ENCODE assay signal across 24 cellular contexts in the genomic region with DNA sequence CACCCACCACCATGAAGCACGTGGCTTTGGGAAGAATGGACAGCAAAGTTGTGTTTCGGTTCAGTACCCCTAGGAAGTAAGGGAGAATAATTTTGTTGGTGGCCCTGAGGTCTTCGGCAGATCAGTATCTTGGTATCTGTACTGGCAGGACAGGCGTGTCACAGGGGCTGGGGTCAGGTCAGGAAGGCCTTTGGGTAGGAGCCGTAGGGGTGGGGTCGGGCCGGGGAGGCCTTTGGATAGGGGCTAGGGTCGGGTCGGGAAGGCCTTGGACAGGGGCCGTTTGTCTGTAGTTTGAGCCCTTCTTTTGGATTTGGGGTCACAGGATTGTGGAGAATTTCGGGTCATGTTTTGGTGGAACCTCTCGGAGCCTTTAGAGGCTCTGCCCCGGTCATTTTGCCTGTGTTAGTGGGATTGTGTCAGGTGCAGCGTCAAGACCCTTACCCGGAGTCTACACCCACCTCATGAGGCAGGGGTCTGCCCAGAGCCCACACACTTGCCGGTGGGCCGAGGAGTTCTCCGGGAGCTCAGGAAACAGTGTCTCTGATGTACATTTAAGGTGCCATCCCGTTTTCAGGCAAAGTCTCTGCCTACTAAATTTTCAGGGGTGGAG.
"Had no signal": no experiment of that assay in that cellular context is flagged by ENCODE, and none has a peak within 500 bp of the region (broad histone marks: within the 10 kb centered on the region; RNA-seq: fewer than 3 reads in every experiment).

No MANE protein-coding gene starts in this region.

- H3K4me3 ChIP-seq: esophagus squamous epithelium, heart right ventricle, lung, mucosa of descending colon, prostate gland, right atrium auricular region, sigmoid colon, thoracic aorta, tibial nerve, upper lobe of right lung, uterus had no signal

- H2AFZ ChIP-seq: parathyroid adenoma had no signal

- DNase-seq: cortex of kidney; effector memory CD8-positive, alpha-beta T cell; erythroblast; esophagus squamous epithelium; foreskin melanocyte; glutamatergic neuron; heart right ventricle; hippocampal formation; immature natural killer cell; islet precursor cell; naive B cell; sigmoid colon; stimulated activated CD4-positive, alpha-beta T cell treated with anti-CD3 and anti-CD28 coated beads, Interleukin-4, amount 100 ng/mL, for 4 hours; upper lobe of right lung; uterus had no signal

- FAIRE-seq: endometrium had no signal

- H3K9me3 ChIP-seq: esophagus squamous epithelium, heart right ventricle, mucosa of descending colon, prostate gland, right atrium auricular region, sigmoid colon, thoracic aorta, tibial nerve, upper lobe of right lung, uterus had no signal

- H3K27me3 ChIP-seq: esophagus squamous epithelium, heart right ventricle, right atrium auricular region, sigmoid colon, tibial nerve, upper lobe of right lung, uterus had no signal

- ATAC-seq: effector memory CD8-positive, alpha-beta T cell; heart right ventricle; mucosa of descending colon; stimulated activated memory B cell treated with anti-CD40 and anti-IgM and Interleukin-4, amounts not matched to agents 10 μg/mL and 1 μg/mL and 100 μg/mL, for 72 hours; upper lobe of right lung had no signal

- H3K36me3 ChIP-seq: esophagus squamous epithelium, heart right ventricle, prostate gland, right atrium auricular region, sigmoid colon, thoracic aorta, upper lobe of right lung, uterus had no signal

- H3K27ac ChIP-seq: esophagus squamous epithelium, heart right ventricle, parathyroid adenoma, prostate gland, right atrium auricular region, sigmoid colon, thoracic aorta, tibial nerve, upper lobe of right lung, uterus had no signal

- H3K9ac ChIP-seq: parathyroid adenoma had no signal

- H3K4me1 ChIP-seq: esophagus squamous epithelium, parathyroid adenoma, prostate gland, upper lobe of right lung, uterus had no signal
